In genomic region chr12:78764913-78765312, GRCh38 we compare ENCODE assay signal across 8 cellular contexts.
"Had no signal": no experiment of that assay in that cellular context is flagged by ENCODE, and none has a peak within 500 bp of the region (broad histone marks: within the 10 kb centered on the region; RNA-seq: fewer than 3 reads in every experiment).

No MANE protein-coding gene starts in this region.

- H2AFZ ChIP-seq: GM23338 had no signal

- FAIRE-seq: H1, H54, HTR-8/SVneo had no signal

- H3K4me2 ChIP-seq: GM23338, KMS-11 had no signal

- H3K27ac ChIP-seq: KMS-11 had no signal

- ATAC-seq: GM23338 had no signal

- H3K4me3 ChIP-seq: GM23338 had no signal

- DNase-seq: H9, HCEC 1CT, KBM-7 had no signal

- H3K9ac ChIP-seq: KMS-11 had no signal
